Comparison of ENCODE assay signal across 1 cellular context in genomic region chr17:10278218-10278617, GRCh38.
TF ChIP-seq lines count a peak whose summit lies in the region.

No MANE protein-coding gene starts in this region.

TF ChIP-seq in HEK293, 187 proteins besides CTCF, POLR2A, EP300 and RAD21 (continued from another document):
- TF ChIP-seq ZNF155 (tag by site-specific recombination; IDR thresholded peaks at IDR 0.05) (no peak), ZNF280D (tag by site-specific recombination; IDR thresholded peaks at IDR 0.05) (no peak), MEIS1 (CRISPR knock-in tag; IDR thresholded peaks at IDR 0.05; ENCODE audit: borderline replicate concordance) (no peak), ZNF426 (tag by site-specific recombination; IDR thresholded peaks at IDR 0.05) (no peak), ZNF391 (tag by site-specific recombination; IDR thresholded peaks at IDR 0.05; ENCODE audit: borderline replicate concordance, low read depth) (no peak)
